16 cellular contexts compared by ENCODE assay signal in the genomic region with DNA sequence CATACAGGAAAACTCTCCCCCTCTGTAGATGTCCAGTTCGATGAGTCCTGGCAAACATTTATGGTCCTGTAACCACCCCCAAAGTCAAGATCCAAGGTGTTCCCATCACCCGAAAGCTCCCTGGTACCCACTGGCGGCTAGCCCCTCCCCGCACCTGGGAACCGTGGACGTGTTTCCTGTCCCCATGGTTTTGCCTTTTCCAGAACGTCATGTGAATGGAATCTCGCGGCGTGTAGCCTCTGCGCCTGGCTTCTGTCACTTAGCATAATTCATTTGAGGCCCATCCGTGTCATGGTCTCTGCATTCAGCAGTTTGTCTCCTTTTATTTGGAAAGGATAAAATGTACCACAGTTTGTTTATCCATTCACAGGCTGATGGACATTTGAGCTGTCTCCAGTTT.
"Had no signal": no experiment of that assay in that cellular context is flagged by ENCODE, and none has a peak within 500 bp of the region (broad histone marks: within the 10 kb centered on the region; RNA-seq: fewer than 3 reads in every experiment).

No MANE protein-coding gene starts in this region.

- H3K27ac ChIP-seq: epithelial cell of prostate, gastroesophageal sphincter, lower lobe of right lung, psoas muscle, thyroid gland had no signal

- H3K4me3 ChIP-seq: gastroesophageal sphincter, lower lobe of right lung, psoas muscle, thyroid gland had no signal

- H3K27me3 ChIP-seq: thyroid gland had no signal

- H3K9me3 ChIP-seq: gastroesophageal sphincter, lower lobe of right lung, psoas muscle, thyroid gland had no signal

- DNase-seq: activated B cell treated with CpG ODN at 0.5 μM for 24 hours; activated CD4-positive, alpha-beta T cell treated with anti-CD3 and anti-CD28 coated beads, Interleukin-2, amount 10 ng/mL, durations not matched to agents 7 days and 5 days; activated gamma-delta T cell; activated naive CD8-positive, alpha-beta T cell treated with anti-CD3 and anti-CD28 coated beads, Interleukin-2, amount 50 U/mL, for 24 hours; activated T-cell treated with anti-CD3 and anti-CD28 coated beads, Interleukin-2, amount 50 U/mL, for 1 hour; effector memory CD4-positive, alpha-beta T cell; naive thymus-derived CD8-positive, alpha-beta T cell; occipital lobe; SIG-M5; thyroid gland had no signal

- H3K36me3 ChIP-seq: gastroesophageal sphincter, lower lobe of right lung, thyroid gland had no signal

- ATAC-seq: activated naive CD8-positive, alpha-beta T cell treated with anti-CD3 and anti-CD28 coated beads, Interleukin-2, amount 50 U/mL, for 24 hours; gastroesophageal sphincter; naive thymus-derived CD8-positive, alpha-beta T cell; psoas muscle; stimulated activated effector memory CD8-positive, alpha-beta T cell treated with anti-CD3 and anti-CD28 coated beads, Interleukin-12 subunit alpha, Interleukin-12 subunit beta, amount 100 ng/mL, for 72 hours; T-helper 17 cell had no signal

- H3K4me1 ChIP-seq: gastroesophageal sphincter, psoas muscle had no signal
